In genomic region chr4:88353324-88353723, GRCh38 we compare ENCODE assay signal across 1 cellular context.
TF ChIP-seq lines count a peak whose summit lies in the region.

No MANE protein-coding gene starts in this region.

TF ChIP-seq in HEK293, 187 proteins besides CTCF, POLR2A, EP300 and RAD21 (continued from another document):
- TF ChIP-seq ZNF398 (tag by site-specific recombination; IDR thresholded peaks at IDR 0.05), result no peak
- no peak for TF ChIP-seq ZNF791 (tag by site-specific recombination; IDR thresholded peaks at IDR 0.05)
